Comparison of ENCODE assay signal across 9 cellular contexts in genomic region chr1:21933397-21934248, GRCh38. TPM values are rescaled to one million over a fixed set of nuclear protein-coding genes. Genes with fewer than 3 reads are reported as not detected.
DNase-seq lines count a peak whose midpoint lies in the region; ATAC-seq and TF ChIP-seq lines count a peak whose summit lies in the region.
"Had no signal": no experiment of that assay in that cellular context is flagged by ENCODE, and none has a peak within 500 bp of the region (broad histone marks: within the 10 kb centered on the region; RNA-seq: fewer than 3 reads in every experiment).

No MANE protein-coding gene starts in this region.

- no peaks in the 10 kb centered on the region for H3K36me3 ChIP-seq in ovary

- peak overlapping the region; percentile 65 to 72 for H3K27ac ChIP-seq in ovary

- no peak for ATAC-seq in omental fat pad (ENCODE audit: low FRiP score)

- DNase-seq in DMS79 treated with DMSO at 0.1 percent for 48 hours (lab: John Stamatoyannopoulos, UW) (peak; percentile 89), NCI-H345 treated with DMSO at 0.1 percent for 48 hours (lab: John Stamatoyannopoulos, UW; ENCODE audit: unreplicated experiment) (peak; percentile 53), fibroblast of mammary gland (ENCODE audit: low read depth) (no peak), ovary (peak in 4 of 5 donors; percentile 57 to 76 (median 67)), omental fat pad (ENCODE audit: low spot score) (no peak), NAMALWA (ENCODE audit: low spot score) (no peak), RPMI8226 (no peak)
- DNase-seq in activated CD4-positive, CD25-positive, alpha-beta regulatory T cell treated with anti-CD3 and anti-CD28 coated beads, Interleukin-2, amount 50 U/mL, for 72 hours, result no peak

- H3K27me3 ChIP-seq in ovary, result no peaks in the 10 kb centered on the region

- H3K4me1 ChIP-seq in ovary (ENCODE audit: insufficient read depth), result peaks cover 28% of the 10 kb centered on the region

- TF ChIP-seq EP300 in ovary (IDR thresholded peaks at IDR 0.05), result no peak

- TF ChIP-seq CTCF in fibroblast of mammary gland (conservative IDR thresholded peaks at IDR 0.05; ENCODE audit: control insufficient read depth, insufficient read depth, low read depth, low read length), result no peak
- no peak for TF ChIP-seq CTCF in ovary (IDR thresholded peaks at IDR 0.05)
- TF ChIP-seq CTCF in omental fat pad (IDR thresholded peaks at IDR 0.05), result no peak

- intact Hi-C loops in ovary (cut with DNase I), result no loop called here

- no peak for TF ChIP-seq POLR2A in ovary (IDR thresholded peaks at IDR 0.05)

- no peaks in the 10 kb centered on the region for H3K9me3 ChIP-seq in ovary

- WGBS in ovary, 3 donors, result 38 to 39% (median 39%) methylated on average over 19 of the region's 19 CpGs

- H3K4me3 ChIP-seq in fibroblast of mammary gland (ENCODE audit: control insufficient read depth, low read depth, low read length) (peak overlapping the region; percentile 10), ovary (no peak overlapping the region)

RNA-seq across cellular contexts. Expression of gene HSPG2, which starts 3.5 kb away (rescaled TPM):
- total RNA-seq in ovary (100 to 1,000 TPM in 4 of 7 donors, 10 to 100 TPM in 3; 27.3 to 294 (median 116) TPM), omental fat pad (100 to 1,000 TPM in 3 of 4 donors, 10 to 100 TPM in 1; 66.0 to 496 (median 198) TPM)
- 10 to 100 TPM; 37.9 to 65.0 TPM for polyA plus RNA-seq in ovary

RNA-seq across cellular contexts. Expression of gene CELA3B, which starts 43.2 kb away (rescaled TPM):
- total RNA-seq in ovary (10 to 100 TPM in 2 of 7 donors, 1 to 10 TPM in 1, not detected in 4; 2.6 to 19.2 (median 15.4) TPM), omental fat pad (1 to 10 TPM in 1 of 4 donors, not detected in 3; 2.0 TPM)
- not detected for polyA plus RNA-seq in ovary
- total RNA-seq: SK-MEL-5 had no signal

Comparison
In these comparisons a context has a peak if more than half of its experiments do, and no peak if none do; other contexts are left out.
1. DNase-seq: peak in DMS79 treated with DMSO at 0.1 percent for 48 hours (single experiment), NCI-H345 treated with DMSO at 0.1 percent for 48 hours (single experiment) and ovary (4 of 5); none in fibroblast of mammary gland (single experiment), omental fat pad (single experiment), activated CD4-positive, CD25-positive, alpha-beta regulatory T cell treated with anti-CD3 and anti-CD28 coated beads, Interleukin-2, amount 50 U/mL, for 72 hours (single experiment), NAMALWA (single experiment) and RPMI8226 (single experiment).